ENCODE assay signal across 8 cellular contexts in genomic region chr3:69088033-69088432, GRCh38.
A peak's percentile ranks its signal among the peaks of the same experiment; 100 is the strongest.
DNase-seq lines count a peak whose midpoint lies in the region; ATAC-seq, FAIRE-seq and TF ChIP-seq lines count a peak whose summit lies in the region.

No MANE protein-coding gene starts in this region.

- peak; percentile 22 for ATAC-seq in GM21390 (IDR thresholded peaks at IDR 0.05; ENCODE audit: unreplicated experiment)

- peak overlapping the region; percentile 86 for H3K4me3 Mint-ChIP-seq in stimulated activated naive CD8-positive, alpha-beta T cell treated with anti-CD3 and anti-CD28 coated beads, Interleukin-15, Interleukin-2, amounts not matched to agents 100 ng/mL and 50 ng/mL, for 24 hours

- no peaks in the 10 kb centered on the region for H3K36me3 ChIP-seq in brain microvascular endothelial cell (replicated peaks)

- no peaks in the 10 kb centered on the region for H3K9me3 Mint-ChIP-seq in stimulated activated naive CD8-positive, alpha-beta T cell treated with anti-CD3 and anti-CD28 coated beads, Interleukin-15, Interleukin-2, amounts not matched to agents 100 ng/mL and 50 ng/mL, for 24 hours

- intact Hi-C loops in head of caudate nucleus (cut with DNase I): no loop called here

- TF ChIP-seq CTCF in fibroblast of mammary gland (conservative IDR thresholded peaks at IDR 0.05; ENCODE audit: control insufficient read depth, insufficient read depth, low read depth, low read length) (peak; percentile 12), brain microvascular endothelial cell (IDR thresholded peaks at IDR 0.05; ENCODE audit: low read depth, low read length, missing control alignments) (no peak)

- H3K36me3 Mint-ChIP-seq in stimulated activated naive CD8-positive, alpha-beta T cell treated with anti-CD3 and anti-CD28 coated beads, Interleukin-15, Interleukin-2, amounts not matched to agents 100 ng/mL and 50 ng/mL, for 24 hours (ENCODE audit: low read depth): peaks cover 24% of the 10 kb centered on the region

- FAIRE-seq in RCC 7860 (lab: Jason Lieb, UNC): peak; percentile 90

- in situ Hi-C loops in brain microvascular endothelial cell (cut with HindIII; ENCODE audit: low pct_ligation_motif_present, low sequenced_read_pairs): no loop called here

- peaks cover 81% of the 10 kb centered on the region for H3K4me1 Mint-ChIP-seq in stimulated activated naive CD8-positive, alpha-beta T cell treated with anti-CD3 and anti-CD28 coated beads, Interleukin-15, Interleukin-2, amounts not matched to agents 100 ng/mL and 50 ng/mL, for 24 hours (ENCODE audit: low read depth)

- DNase-seq in AG20443 (ENCODE audit: low spot score): peak; percentile 21
- DNase-seq in RCC 7860 (ENCODE audit: low spot score): peak; percentile 50
- peak; percentile 73 for DNase-seq in fibroblast of mammary gland (ENCODE audit: low read depth)
- no peak for DNase-seq in head of caudate nucleus
- DNase-seq in NCI-H748 treated with DMSO at 0.1 percent for 48 hours (lab: John Stamatoyannopoulos, UW): no peak
- DNase-seq in brain microvascular endothelial cell: no peak

- no peak overlapping the region for H3K27ac ChIP-seq in brain microvascular endothelial cell

- peak overlapping the region; percentile 91 for H3K27ac Mint-ChIP-seq in stimulated activated naive CD8-positive, alpha-beta T cell treated with anti-CD3 and anti-CD28 coated beads, Interleukin-15, Interleukin-2, amounts not matched to agents 100 ng/mL and 50 ng/mL, for 24 hours

- no peaks in the 10 kb centered on the region for H3K27me3 ChIP-seq in brain microvascular endothelial cell (replicated peaks)

- no peaks in the 10 kb centered on the region for H3K27me3 Mint-ChIP-seq in stimulated activated naive CD8-positive, alpha-beta T cell treated with anti-CD3 and anti-CD28 coated beads, Interleukin-15, Interleukin-2, amounts not matched to agents 100 ng/mL and 50 ng/mL, for 24 hours

- peak overlapping the region; percentile 2 for H3K4me3 ChIP-seq in fibroblast of mammary gland (ENCODE audit: control insufficient read depth, low read depth, low read length)
- no peak overlapping the region for H3K4me3 ChIP-seq in brain microvascular endothelial cell (ENCODE audit: low read depth, low read length)

Comparison
In these comparisons a context has a peak if more than half of its experiments do, and no peak if none do; other contexts are left out.
1. DNase-seq: peak in AG20443 (single experiment), RCC 7860 (single experiment) and fibroblast of mammary gland (single experiment); none in head of caudate nucleus (0 of 42), NCI-H748 treated with DMSO at 0.1 percent for 48 hours (single experiment) and brain microvascular endothelial cell (single experiment).